23 cellular contexts compared by ENCODE assay signal in the genomic region with DNA sequence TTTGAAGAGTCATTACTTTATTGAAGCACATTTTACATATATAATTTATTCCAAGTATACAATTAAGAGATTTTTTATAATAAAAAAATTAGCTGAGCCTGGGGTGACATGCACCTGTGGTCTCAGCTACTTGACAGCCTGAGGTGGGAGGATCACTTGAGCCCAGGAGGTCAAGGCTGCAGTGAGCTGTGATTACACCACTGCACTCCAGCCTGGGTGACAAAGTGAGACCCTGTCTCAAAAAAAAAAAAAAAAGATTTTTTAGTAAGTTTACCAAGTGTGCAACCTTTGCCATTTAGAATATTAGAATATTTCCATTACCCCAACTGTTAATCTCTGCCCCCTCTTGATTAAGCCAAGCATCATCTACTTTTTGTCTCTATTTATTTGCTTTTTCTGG.
"Had no signal": no experiment of that assay in that cellular context is flagged by ENCODE, and none has a peak within 500 bp of the region (broad histone marks: within the 10 kb centered on the region; RNA-seq: fewer than 3 reads in every experiment).

No MANE protein-coding gene starts in this region.

- H3K27ac ChIP-seq: coronary artery, dorsolateral prefrontal cortex, esophagus muscularis mucosa, gastroesophageal sphincter, left ventricle myocardium inferior, neural progenitor cell, ovary, suprapubic skin, thyroid gland, upper lobe of right lung, vagina had no signal

- H3K27me3 ChIP-seq: dorsolateral prefrontal cortex, esophagus muscularis mucosa, neural progenitor cell, ovary, suprapubic skin, thyroid gland, upper lobe of right lung, vagina had no signal

- H3K4me3 Mint-ChIP-seq: immature natural killer cell; natural killer cell; neural progenitor cell; stimulated activated effector memory CD8-positive, alpha-beta T cell treated with anti-CD3 and anti-CD28 coated beads, Interleukin-12 subunit alpha, Interleukin-12 subunit beta, amount 100 ng/mL, for 72 hours had no signal

- FAIRE-seq: kidney had no signal

- H3K36me3 ChIP-seq: esophagus muscularis mucosa, gastroesophageal sphincter, left ventricle myocardium inferior, neural progenitor cell, ovary, suprapubic skin, thyroid gland, upper lobe of right lung, vagina had no signal

- H3K9ac ChIP-seq: neural progenitor cell had no signal

- H3K9me3 ChIP-seq: ovary, thyroid gland, upper lobe of right lung, vagina had no signal

- H3K4me3 ChIP-seq: coronary artery, esophagus muscularis mucosa, gastroesophageal sphincter, left ventricle myocardium inferior, lung, neural progenitor cell, ovary, suprapubic skin, thyroid gland, upper lobe of right lung, vagina had no signal

- H3K36me3 Mint-ChIP-seq: immature natural killer cell, natural killer cell had no signal

- H3K27ac Mint-ChIP-seq: immature natural killer cell; natural killer cell; stimulated activated effector memory CD8-positive, alpha-beta T cell treated with anti-CD3 and anti-CD28 coated beads, Interleukin-12 subunit alpha, Interleukin-12 subunit beta, amount 100 ng/mL, for 72 hours had no signal

- DNase-seq: dorsolateral prefrontal cortex; effector CD8-positive, alpha-beta T cell; immature natural killer cell; kidney; left cardiac atrium; left ventricle myocardium inferior; natural killer cell; nucleus accumbens; ovary; right cardiac atrium; stimulated activated CD4-positive, alpha-beta T cell treated with anti-CD3 and anti-CD28 coated beads, Interleukin-4, amount 100 ng/mL, for 1 hour; stimulated activated CD8-positive, alpha-beta memory T cell treated with anti-CD3 and anti-CD28 coated beads, Interleukin-4, amount 100 ng/mL, for 48 hours; stimulated activated naive CD8-positive, alpha-beta T cell treated with anti-CD3 and anti-CD28 coated beads, Interleukin-15, Interleukin-2, amounts not matched to agents 100 U/mL and 50 U/mL, for 24 hours; thyroid gland; upper lobe of right lung had no signal

- ATAC-seq: gastroesophageal sphincter; left cardiac atrium; natural killer cell; right cardiac atrium; stimulated activated effector memory CD8-positive, alpha-beta T cell treated with anti-CD3 and anti-CD28 coated beads, Interleukin-12 subunit alpha, Interleukin-12 subunit beta, amount 100 ng/mL, for 72 hours; stimulated activated naive CD8-positive, alpha-beta T cell treated with anti-CD3 and anti-CD28 coated beads, Interleukin-15, Interleukin-2, amounts not matched to agents 100 U/mL and 50 U/mL, for 24 hours; upper lobe of right lung had no signal

- H3K4me1 ChIP-seq: esophagus muscularis mucosa, gastroesophageal sphincter, left ventricle myocardium inferior, upper lobe of right lung, vagina had no signal

- H3K4me2 ChIP-seq: neural progenitor cell had no signal
